8 cellular contexts compared by ENCODE assay signal in the genomic region with DNA sequence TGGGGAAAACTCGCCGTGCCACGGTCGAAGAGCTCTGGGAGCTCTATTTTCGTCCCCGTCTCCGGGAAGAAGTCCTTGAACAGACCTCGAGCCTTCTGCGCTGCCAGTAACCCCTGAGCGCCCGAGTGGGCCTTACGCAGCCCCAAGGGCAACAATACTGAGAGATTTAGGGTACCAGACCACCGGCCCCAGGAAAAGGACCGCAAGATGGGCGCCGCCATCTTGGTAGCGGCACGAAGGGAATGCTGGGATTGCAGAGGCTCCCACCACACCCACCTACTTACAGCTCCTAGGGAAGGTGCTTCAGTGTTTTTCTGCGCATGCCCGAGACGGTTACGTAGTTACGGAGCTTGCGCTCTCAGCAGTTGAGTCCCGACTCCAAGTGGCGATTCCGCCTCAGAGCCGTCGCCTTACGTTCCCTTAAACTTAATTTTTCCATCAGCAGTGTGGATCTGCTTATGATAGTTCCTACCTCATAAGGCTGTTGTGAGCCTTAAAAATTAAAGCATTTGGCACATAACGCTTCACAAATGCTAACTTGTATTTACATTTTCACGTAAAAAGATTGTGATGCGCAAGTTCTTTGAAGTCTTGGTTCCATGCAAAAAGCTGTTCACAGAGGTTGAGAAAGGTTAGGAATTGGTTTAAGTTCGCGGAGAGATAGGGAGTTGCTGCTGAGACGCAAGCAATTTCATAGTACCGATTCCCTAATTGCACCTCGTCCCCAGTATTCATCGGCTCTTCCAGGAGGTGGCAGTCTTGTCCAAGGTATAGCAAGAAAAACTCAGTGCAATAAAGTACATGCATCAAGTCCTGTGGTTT. TPM values are rescaled to one million over a fixed set of nuclear protein-coding genes. Genes with fewer than 3 reads are reported as not detected.
DNase-seq lines count a peak whose midpoint lies in the region; ATAC-seq and TF ChIP-seq lines count a peak whose summit lies in the region.

Gene YARS2 (minus strand): TSS at position 244 of the 822 bp plus-strand sequence. CDS start 23 bp downstream, at position 221.

- H3K4me3 ChIP-seq in BE2C (ENCODE audit: low read depth, low read length) (peak within 1 kb of the TSS; percentile 95), colonic mucosa (peak within 1 kb of the TSS; percentile 92)

- H3K27me3 ChIP-seq in BE2C = no peaks in the 10 kb centered on the region; the same call in 1 of the 2 replicates
- H3K27me3 ChIP-seq in colonic mucosa = no peaks in the 10 kb centered on the region

- ATAC-seq in HG03457 (IDR thresholded peaks at IDR 0.05; ENCODE audit: unreplicated experiment) = peak; percentile 92

- H3K9ac ChIP-seq in colonic mucosa (ENCODE audit: low read depth in 2 of 2, low read length in 2 of 2) = peak within 1 kb of the TSS; percentile 76 to 79

- H3K4me1 ChIP-seq in BE2C (peaks cover 3% of the 10 kb centered on the region; the same call in 1 of the 2 replicates), colonic mucosa (no peaks in the 10 kb centered on the region)

- H3K9me3 ChIP-seq in BE2C (no peaks in the 10 kb centered on the region), colonic mucosa (no peaks in the 10 kb centered on the region)

- DNase-seq in BE2C = peak; percentile 96
- peak; percentile 50 for DNase-seq in GM19238 (ENCODE audit: insufficient read length, low spot score)
- DNase-seq in NCI-H524 treated with DMSO at 0.1 percent for 48 hours (lab: John Stamatoyannopoulos, UW) = peak; percentile 82
- DNase-seq in activated CD4-positive, alpha-beta T cell treated with anti-CD3 and anti-CD28 coated beads for 48 hours = peak; percentile 92
- peak; percentile 97 for DNase-seq in colonic mucosa
- DNase-seq in left kidney (ENCODE audit: low read depth, low spot score) = peak; percentile 99
- DNase-seq in stimulated activated CD4-positive, alpha-beta T cell treated with anti-CD3 and anti-CD28 coated beads, Interleukin-2, amount 100 ng/mL, for 4 hours (ENCODE audit: low read depth) = peak; percentile 86

- TF ChIP-seq CTCF in BE2C (IDR thresholded peaks at IDR 0.05; ENCODE audit: low read depth, low read length) = peak; percentile 89
- peak; percentile 78 for TF ChIP-seq CTCF in colonic mucosa (IDR thresholded peaks at IDR 0.05)

- H3K27ac ChIP-seq in colonic mucosa = peak within 1 kb of the TSS; percentile 95

- H3K36me3 ChIP-seq in BE2C = peaks cover 16% of the 10 kb centered on the region
- H3K36me3 ChIP-seq in colonic mucosa = peaks cover 4% of the 10 kb centered on the region

- intact Hi-C loops in colonic mucosa (cut with DNase I) = loop anchor here (5.0 kb wide), 1 partner anchor 1266 kb away; the partner anchor contains the start of gene ALG10

RNA-seq across cellular contexts. Expression of gene YARS2, which starts in this region (rescaled TPM):
- polyA plus RNA-seq in BE2C (2012; ENCODE audit: insufficient read depth, insufficient read length, low read depth) = 37.1 TPM
- 10 to 100 TPM; 14.1 to 28.0 TPM for total RNA-seq in colonic mucosa

Comparison
In these comparisons a context has a peak if more than half of its experiments do, and no peak if none do; other contexts are left out.
1. Peak in every context shown above with its lines: DNase-seq, ATAC-seq, H3K4me3 ChIP-seq and H3K27ac ChIP-seq.